ENCODE assay signal across 8 cellular contexts in genomic region chr2:28870146-28870891, GRCh38. TPM values are rescaled to one million over a fixed set of nuclear protein-coding genes. Genes with fewer than 3 reads are reported as not detected.
DNase-seq lines count a peak whose midpoint lies in the region; ATAC-seq and TF ChIP-seq lines count a peak whose summit lies in the region.

Gene TRMT61B (minus strand): TSS chr2:28870309. CDS start chr2:28870277, 32 bp downstream.

- intact Hi-C loops in ascending aorta (cut with DNase I) (loop anchor here (1.0 kb wide), 1 partner anchor 24 kb away; the partner anchor contains the start of gene WDR43), right cardiac atrium (cut with DNase I) (no loop called here), uterus (cut with DNase I; ENCODE audit: low total_unique reads) (no loop called here)

- DNase-seq in NCI-H2029 treated with DMSO at 0.1 percent for 48 hours (lab: John Stamatoyannopoulos, UW) (peak; percentile 66), T-helper 22 cell (ENCODE audit: low read depth) (peak; percentile 92), ascending aorta (ENCODE audit: low spot score in 2 of 2) (peak; percentile 87 to 98), right cardiac atrium (peak; percentile 98 to 99 (median 99)), pulmonary artery endothelial cell (ENCODE audit: low read depth, low spot score) (peak; percentile 84), uterus (peak; percentile 93 to 95)

- TF ChIP-seq CTCF in ascending aorta (IDR thresholded peaks at IDR 0.05) (no peak), uterus (IDR thresholded peaks at IDR 0.05) (peak in 2 of 4 experiments; percentile 32 to 39)

- ATAC-seq in GM18511 (IDR thresholded peaks at IDR 0.05; ENCODE audit: unreplicated experiment) (peak; percentile 97), HG03025 (IDR thresholded peaks at IDR 0.05; ENCODE audit: low FRiP score, unreplicated experiment) (peak; percentile 94), right cardiac atrium (peak; percentile 100)

- no peaks in the 10 kb centered on the region for H3K9me3 ChIP-seq in ascending aorta
- H3K9me3 ChIP-seq in right cardiac atrium (ENCODE audit: control insufficient read depth, low read length): no peaks in the 10 kb centered on the region
- H3K9me3 ChIP-seq in uterus: no peaks in the 10 kb centered on the region

- TF ChIP-seq POLR2A in uterus (IDR thresholded peaks at IDR 0.05): peak; percentile 34 to 70

- H3K4me1 ChIP-seq in ascending aorta (peaks cover 0 to 11% of the 10 kb centered on the region in 2 donors), right cardiac atrium (ENCODE audit: control insufficient read depth, insufficient read depth, low read length) (no peaks in the 10 kb centered on the region), uterus (no peaks in the 10 kb centered on the region)

- H3K36me3 ChIP-seq in ascending aorta: no peaks in the 10 kb centered on the region
- H3K36me3 ChIP-seq in uterus: no peaks in the 10 kb centered on the region

- WGBS in right cardiac atrium: under 1% methylated on average over 57 of the region's 57 CpGs

- H3K27ac ChIP-seq in ascending aorta: peak within 1 kb of the TSS; percentile 62 to 77
- H3K27ac ChIP-seq in right cardiac atrium (ENCODE audit: low read length): peak within 1 kb of the TSS; percentile 46
- H3K27ac ChIP-seq in uterus: peak within 1 kb of the TSS; percentile 63 to 76

- peak within 1 kb of the TSS; percentile 85 to 89 for H3K4me3 ChIP-seq in ascending aorta
- peak within 1 kb of the TSS; percentile 74 for H3K4me3 ChIP-seq in right cardiac atrium (ENCODE audit: low read length)
- H3K4me3 ChIP-seq in uterus: peak within 1 kb of the TSS; percentile 77 to 95

- no peaks in the 10 kb centered on the region for H3K27me3 ChIP-seq in ascending aorta
- no peaks in the 10 kb centered on the region for H3K27me3 ChIP-seq in right cardiac atrium (ENCODE audit: control insufficient read depth, insufficient read depth)
- no peaks in the 10 kb centered on the region for H3K27me3 ChIP-seq in uterus

RNA-seq across cellular contexts. Expression of gene TRMT61B, which starts in this region (rescaled TPM):
- total RNA-seq in ascending aorta: not detected
- total RNA-seq in right cardiac atrium: 10 to 100 TPM; 13.9 to 24.3 (median 17.2) TPM
- 32.7 TPM for polyA plus RNA-seq in right cardiac atrium
- 12.0 and 18.2 TPM in 2 replicates for total RNA-seq in pulmonary artery endothelial cell
- 10 to 100 TPM; 14.1 to 25.6 (median 22.5) TPM for total RNA-seq in uterus

Comparison
In these comparisons a context has a peak if more than half of its experiments do, and no peak if none do; other contexts are left out.
1. Peak in every context shown above with its lines: DNase-seq, ATAC-seq, H3K4me3 ChIP-seq and H3K27ac ChIP-seq.
2. RNA of gene TRMT61B (total RNA-seq): 14.1 to 25.6 TPM in uterus, 13.9 to 24.3 TPM in right cardiac atrium and 12.0 to 18.2 TPM in pulmonary artery endothelial cell; not detected in ascending aorta (single experiment); every median in the first group is over 10 times any median in the second.
3. Peak in DNase-seq, H3K4me3 ChIP-seq and H3K27ac ChIP-seq in ascending aorta; RNA of the gene not detected or under 1 TPM.